In the genomic region with DNA sequence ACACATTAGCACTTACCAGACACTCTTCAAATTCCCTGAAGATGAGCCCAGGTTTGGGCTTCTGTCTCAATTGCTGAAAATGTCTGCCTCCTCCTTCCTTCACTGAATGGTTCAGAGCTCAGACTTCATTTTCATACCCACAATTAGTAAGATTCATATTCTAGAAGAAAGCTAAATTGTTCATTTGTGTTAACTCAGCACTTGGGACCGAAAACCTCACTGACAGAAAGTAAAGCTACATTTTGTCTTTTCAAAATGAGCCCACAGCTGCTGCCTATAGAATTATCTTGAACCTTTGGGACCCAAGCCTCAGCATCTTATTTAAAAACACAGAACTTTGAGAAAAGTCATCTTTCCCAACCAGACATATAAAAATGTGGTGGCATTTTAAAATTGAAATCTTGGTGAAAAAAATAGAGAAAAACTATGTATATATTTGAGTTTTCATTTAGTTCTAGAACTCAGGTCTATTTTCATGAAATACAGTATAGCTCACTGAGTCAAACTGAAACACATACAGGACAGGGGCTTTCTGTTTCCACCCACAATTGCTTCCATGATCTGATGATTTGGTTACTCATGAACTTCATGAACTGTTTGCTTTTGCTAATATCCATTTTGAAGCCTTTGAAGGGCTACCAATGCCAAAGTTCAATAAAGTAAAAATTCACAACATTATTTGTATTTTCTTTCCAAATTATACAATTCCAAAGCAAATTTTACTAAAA, we compare ENCODE assay signal across 14 cellular contexts.
DNase-seq lines count a peak whose midpoint lies in the region; ATAC-seq, FAIRE-seq and TF ChIP-seq lines count a peak whose summit lies in the region.
"Had no signal": no experiment of that assay in that cellular context is flagged by ENCODE, and none has a peak within 500 bp of the region (broad histone marks: within the 10 kb centered on the region; RNA-seq: fewer than 3 reads in every experiment).

No MANE protein-coding gene starts in this region.

- H3K36me3 ChIP-seq in ascending aorta: no peaks in the 10 kb centered on the region
- H3K36me3 ChIP-seq: cardiac muscle cell, left lung had no signal

- no peak overlapping the region for H3K4me3 ChIP-seq in ascending aorta
- H3K4me3 ChIP-seq: cardiac muscle cell, left lung had no signal

- peak overlapping the region in 1 of 2 donors; percentile 67 for H3K27ac Mint-ChIP-seq in effector memory CD8-positive, alpha-beta T cell
- H3K27ac Mint-ChIP-seq: IgD-negative memory B cell had no signal

- ATAC-seq in GM21737 (IDR thresholded peaks at IDR 0.05; ENCODE audit: unreplicated experiment): peak; percentile 86
- ATAC-seq in HG03280 (IDR thresholded peaks at IDR 0.05; ENCODE audit: unreplicated experiment): peak; percentile 68
- ATAC-seq in effector memory CD8-positive, alpha-beta T cell (replicated peaks): no peak
- ATAC-seq: left lung, Right ventricle myocardium inferior had no signal

- H3K27me3 Mint-ChIP-seq in effector memory CD8-positive, alpha-beta T cell: peaks cover 63 to 65% of the 10 kb centered on the region in 2 donors

- H3K27ac ChIP-seq in ascending aorta: no peak overlapping the region
- H3K27ac ChIP-seq: cardiac muscle cell, left lung had no signal

- no peaks in the 10 kb centered on the region for H3K9me3 Mint-ChIP-seq in effector memory CD8-positive, alpha-beta T cell

- H3K27me3 ChIP-seq in ascending aorta: no peaks in the 10 kb centered on the region
- H3K27me3 ChIP-seq: cardiac muscle cell, left lung had no signal

- H3K9me3 ChIP-seq in ascending aorta: no peaks in the 10 kb centered on the region
- H3K9me3 ChIP-seq: left lung had no signal

- H3K4me3 Mint-ChIP-seq in effector memory CD8-positive, alpha-beta T cell: no peak overlapping the region

- DNase-seq in stimulated activated CD4-positive, alpha-beta T cell treated with anti-CD3 and anti-CD28 coated beads, Interleukin-4, amount 100 ng/mL, for 24 hours: peak; percentile 15
- no peak for DNase-seq in stimulated activated CD4-positive, alpha-beta T cell treated with anti-CD3 and anti-CD28 coated beads, Interleukin-4, amount 100 ng/mL, for 4 hours
- DNase-seq in RCC 7860 (ENCODE audit: low spot score) (no peak), DMS53 treated with DMSO at 0.1 percent for 48 hours (lab: John Stamatoyannopoulos, UW; ENCODE audit: unreplicated experiment) (no peak), ascending aorta (ENCODE audit: low spot score in 2 of 2) (no peak)
- DNase-seq in effector memory CD8-positive, alpha-beta T cell: no peak
- DNase-seq: activated CD4-positive, alpha-beta T cell treated with anti-CD3 and anti-CD28 coated beads, Interleukin-2, amount 50 U/mL, for 4 hours; left lung; posterior cingulate gyrus had no signal

- intact Hi-C loops in ascending aorta (cut with DNase I): no loop called here

- TF ChIP-seq CTCF in ascending aorta (IDR thresholded peaks at IDR 0.05): no peak

- H3K36me3 Mint-ChIP-seq in effector memory CD8-positive, alpha-beta T cell (ENCODE audit: insufficient read depth): no peaks in the 10 kb centered on the region

- H3K4me1 Mint-ChIP-seq in effector memory CD8-positive, alpha-beta T cell (ENCODE audit: low read depth in 2 of 2): peaks cover 2 to 3% of the 10 kb centered on the region in 2 donors

- no peaks in the 10 kb centered on the region for H3K4me1 ChIP-seq in ascending aorta
- H3K4me1 ChIP-seq: left lung had no signal

- FAIRE-seq in RCC 7860 (lab: Jason Lieb, UNC): no peak
